26 cellular contexts compared by ENCODE assay signal in the genomic region with DNA sequence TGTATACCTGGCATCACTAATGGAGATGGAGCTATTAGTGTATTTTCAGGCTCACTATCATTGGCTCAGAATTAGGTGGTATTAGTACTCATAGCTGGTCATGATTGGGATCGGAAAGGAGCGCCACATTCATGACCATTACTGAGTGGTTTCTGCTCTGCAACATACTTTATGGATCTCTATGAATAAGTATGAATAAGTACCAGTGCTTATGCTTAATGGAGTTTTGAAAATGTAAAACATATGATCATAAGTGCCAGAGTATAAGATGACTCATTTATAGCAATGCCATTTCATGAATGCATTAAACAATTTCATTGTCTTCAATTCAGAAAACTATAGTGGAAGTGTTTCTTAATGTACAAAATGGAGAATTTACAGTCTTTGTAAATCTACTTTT.
"Had no signal": no experiment of that assay in that cellular context is flagged by ENCODE, and none has a peak within 500 bp of the region (broad histone marks: within the 10 kb centered on the region; RNA-seq: fewer than 3 reads in every experiment).

No MANE protein-coding gene starts in this region.

- H3K9me3 ChIP-seq: suprapubic skin, upper lobe of left lung had no signal

- H3K36me3 Mint-ChIP-seq: activated naive CD8-positive, alpha-beta T cell treated with anti-CD3 and anti-CD28 coated beads, Interleukin-2, amount 10 ng/mL, durations not matched to agents 7 days and 5 days; T-cell had no signal

- H3K27me3 Mint-ChIP-seq: activated T-cell treated with anti-CD3 and anti-CD28 coated beads, Interleukin-2, amount 50 U/mL, for 24 hours; brain; stimulated activated naive CD8-positive, alpha-beta T cell treated with anti-CD3 and anti-CD28 coated beads, Interleukin-15, amount 100 ng/mL, for 72 hours; T-cell had no signal

- H3K4me1 Mint-ChIP-seq: activated naive CD8-positive, alpha-beta T cell treated with anti-CD3 and anti-CD28 coated beads, Interleukin-2, amount 10 ng/mL, durations not matched to agents 7 days and 5 days; stimulated activated naive CD8-positive, alpha-beta T cell treated with anti-CD3 and anti-CD28 coated beads, Interleukin-15, amount 100 ng/mL, for 72 hours; T-cell had no signal

- H3K27ac Mint-ChIP-seq: activated CD8-positive, alpha-beta T cell treated with anti-CD3 and anti-CD28 coated beads, Interleukin-2, amount 10 ng/mL, durations not matched to agents 7 days and 5 days; activated naive CD8-positive, alpha-beta T cell treated with anti-CD3 and anti-CD28 coated beads, Interleukin-2, amount 10 ng/mL, durations not matched to agents 7 days and 5 days; activated T-cell treated with anti-CD3 and anti-CD28 coated beads, Interleukin-2, amount 50 U/mL, for 24 hours; activated T-helper 2 cell treated with anti-CD3 and anti-CD28 coated beads, Interferon-gamma antibody, Interleukin-2, Interleukin-4, amounts not matched to agents 10 μg/mL and 5 μg/mL and 100 μg/mL, durations not matched to agents 14 hours and 24 hours and 36 hours; endodermal cell; nephron progenitor cell; stimulated activated naive CD8-positive, alpha-beta T cell treated with anti-CD3 and anti-CD28 coated beads, Interleukin-15, amount 100 ng/mL, for 72 hours; T-cell had no signal

- H3K9me3 Mint-ChIP-seq: activated naive CD8-positive, alpha-beta T cell treated with anti-CD3 and anti-CD28 coated beads, Interleukin-2, amount 10 ng/mL, durations not matched to agents 7 days and 5 days; activated T-cell treated with anti-CD3 and anti-CD28 coated beads, Interleukin-2, amount 50 U/mL, for 24 hours; activated T-helper 2 cell treated with anti-CD3 and anti-CD28 coated beads, Interferon-gamma antibody, Interleukin-2, Interleukin-4, amounts not matched to agents 10 μg/mL and 5 μg/mL and 100 μg/mL, durations not matched to agents 14 hours and 24 hours and 36 hours; brain; endodermal cell; stimulated activated naive CD8-positive, alpha-beta T cell treated with anti-CD3 and anti-CD28 coated beads, Interleukin-15, amount 100 ng/mL, for 72 hours; T-cell had no signal

- H3K27me3 ChIP-seq: suprapubic skin, upper lobe of left lung had no signal

- H3K4me2 ChIP-seq: smooth muscle cell had no signal

- H3K4me3 Mint-ChIP-seq: activated CD8-positive, alpha-beta T cell treated with anti-CD3 and anti-CD28 coated beads, Interleukin-2, amount 10 ng/mL, durations not matched to agents 7 days and 5 days; activated naive CD8-positive, alpha-beta T cell treated with anti-CD3 and anti-CD28 coated beads, Interleukin-2, amount 10 ng/mL, durations not matched to agents 7 days and 5 days; activated T-cell treated with anti-CD3 and anti-CD28 coated beads, Interleukin-2, amount 50 U/mL, for 24 hours; brain; endodermal cell; nephron progenitor cell; stimulated activated naive CD8-positive, alpha-beta T cell treated with anti-CD3 and anti-CD28 coated beads, Interleukin-15, amount 100 ng/mL, for 72 hours; T-cell had no signal

- DNase-seq: activated CD4-positive, alpha-beta T cell treated with anti-CD3 and anti-CD28 coated beads for 48 hours; activated CD4-positive, CD25-positive, alpha-beta regulatory T cell; activated CD8-positive, alpha-beta T cell treated with anti-CD3 and anti-CD28 coated beads, Interleukin-2, amount 10 ng/mL, durations not matched to agents 7 days and 5 days; activated naive CD4-positive, alpha-beta T cell treated with Interleukin-2 at 50 U/mL for 16 hours; activated naive CD8-positive, alpha-beta T cell treated with anti-CD3 and anti-CD28 coated beads, Interleukin-2, amount 10 ng/mL, durations not matched to agents 7 days and 5 days; activated T-cell treated with anti-CD3 and anti-CD28 coated beads, Interleukin-2, amount 50 U/mL, for 24 hours; central memory CD4-positive, alpha-beta T cell; endodermal cell; erythroblast; glutamatergic neuron; hippocampal formation; islet precursor cell; midbrain; nephron progenitor cell; nucleus accumbens; stimulated activated CD4-positive, alpha-beta T cell treated with anti-CD3 and anti-CD28 coated beads, Interleukin-4, amount 100 ng/mL, for 1 hour; stimulated activated naive CD8-positive, alpha-beta T cell treated with anti-CD3 and anti-CD28 coated beads, Interleukin-15, amount 100 ng/mL, for 72 hours; T-cell; upper lobe of left lung had no signal

- H3K36me3 ChIP-seq: suprapubic skin, upper lobe of left lung had no signal

- H3K4me1 ChIP-seq: upper lobe of left lung had no signal

- ATAC-seq: activated CD8-positive, alpha-beta T cell treated with anti-CD3 and anti-CD28 coated beads, Interleukin-2, amount 10 ng/mL, durations not matched to agents 7 days and 5 days; sciatic nerve; stimulated activated naive CD8-positive, alpha-beta T cell treated with anti-CD3 and anti-CD28 coated beads, Interleukin-15, amount 100 ng/mL, for 72 hours; T-cell had no signal

- FAIRE-seq: colon had no signal

- H3K4me3 ChIP-seq: lung, smooth muscle cell, suprapubic skin, upper lobe of left lung had no signal

- H3K27ac ChIP-seq: suprapubic skin, upper lobe of left lung had no signal
